Comparison of ENCODE assay signal across 1 cellular context in genomic region chr22:36232715-36233401, GRCh38.
A peak's percentile ranks its signal among the peaks of the same experiment; 100 is the strongest.
TF ChIP-seq lines count a peak whose summit lies in the region.

No MANE protein-coding gene starts in this region.

TF ChIP-seq in GM12878, 131 proteins besides CTCF, POLR2A, EP300 and RAD21 (continues in another document):
- TF ChIP-seq ZNF24 (IDR thresholded peaks at IDR 0.05): no peak
- TF ChIP-seq KDM1A (IDR thresholded peaks at IDR 0.05; ENCODE audit: borderline replicate concordance): no peak
- no peak for TF ChIP-seq POLR2AphosphoS2 (IDR thresholded peaks at IDR 0.05; ENCODE audit: low read depth, low read length)
- no peak for TF ChIP-seq POU2F2 (IDR thresholded peaks at IDR 0.05; ENCODE audit: borderline replicate concordance, low read depth, low read length)
- no peak for TF ChIP-seq SP1 (IDR thresholded peaks at IDR 0.05; ENCODE audit: low read depth, low read length)
- no peak for TF ChIP-seq SREBF1 (IDR thresholded peaks at IDR 0.05; ENCODE audit: low read length)
- TF ChIP-seq ATF3 (IDR thresholded peaks at IDR 0.05; ENCODE audit: borderline replicate concordance, extremely low read depth, low read depth, low read length): no peak
- no peak for TF ChIP-seq SMAD5 (IDR thresholded peaks at IDR 0.05; ENCODE audit: low read depth)
- no peak for TF ChIP-seq PBX3 (IDR thresholded peaks at IDR 0.05; ENCODE audit: insufficient replicate concordance, low read depth, low read length)
- TF ChIP-seq RAD51 (IDR thresholded peaks at IDR 0.05): no peak; the same call in 1 of the 2 replicates
- TF ChIP-seq ZBTB33 (IDR thresholded peaks at IDR 0.05): no peak
- TF ChIP-seq ZBTB4 (CRISPR knock-in tag; IDR thresholded peaks at IDR 0.05): no peak
- peak; percentile 86 for TF ChIP-seq IKZF1 (conservative IDR thresholded peaks at IDR 0.05)
- TF ChIP-seq HCFC1 (IDR thresholded peaks at IDR 0.05; ENCODE audit: low read length): no peak
- TF ChIP-seq EGR1 (IDR thresholded peaks at IDR 0.05; ENCODE audit: borderline replicate concordance in 1 of 2, low read depth in 2 of 2, low read length in 2 of 2): no peak
- peak; percentile 90 for TF ChIP-seq NR2F1 (conservative IDR thresholded peaks at IDR 0.05)
- TF ChIP-seq ZNF687 (IDR thresholded peaks at IDR 0.05): no peak
- TF ChIP-seq HDGF (IDR thresholded peaks at IDR 0.05): no peak
- TF ChIP-seq NFXL1 (IDR thresholded peaks at IDR 0.05; ENCODE audit: borderline replicate concordance): no peak
- TF ChIP-seq USF2 (IDR thresholded peaks at IDR 0.05; ENCODE audit: borderline replicate concordance, low read depth, low read length): no peak
- no peak for TF ChIP-seq RUNX3 (IDR thresholded peaks at IDR 0.05; ENCODE audit: low read length)
- peak; percentile 42; the same call in 1 of the 2 replicates for TF ChIP-seq NR2C1 (IDR thresholded peaks at IDR 0.05)
- TF ChIP-seq ZNF274 (IDR thresholded peaks at IDR 0.05; ENCODE audit: insufficient read depth, insufficient read length): no peak
- TF ChIP-seq REST (IDR thresholded peaks at IDR 0.05; ENCODE audit: low read depth, low read length): no peak
- TF ChIP-seq PRDM15 (CRISPR knock-in tag; IDR thresholded peaks at IDR 0.05): no peak
- TF ChIP-seq NRF1 (conservative IDR thresholded peaks at IDR 0.05; ENCODE audit: low read depth, low read length): no peak
- no peak for TF ChIP-seq MLLT1 (IDR thresholded peaks at IDR 0.05)
- no peak for TF ChIP-seq KLF5 (IDR thresholded peaks at IDR 0.05; ENCODE audit: partially characterized antibody)
- no peak for TF ChIP-seq CEBPZ (IDR thresholded peaks at IDR 0.05; ENCODE audit: low read depth, low read length)
- TF ChIP-seq MTA2 (IDR thresholded peaks at IDR 0.05; ENCODE audit: low read depth): peak; percentile 56; the same call in 1 of the 2 replicates
